Comparison of ENCODE assay signal across 11 cellular contexts in the genomic region with DNA sequence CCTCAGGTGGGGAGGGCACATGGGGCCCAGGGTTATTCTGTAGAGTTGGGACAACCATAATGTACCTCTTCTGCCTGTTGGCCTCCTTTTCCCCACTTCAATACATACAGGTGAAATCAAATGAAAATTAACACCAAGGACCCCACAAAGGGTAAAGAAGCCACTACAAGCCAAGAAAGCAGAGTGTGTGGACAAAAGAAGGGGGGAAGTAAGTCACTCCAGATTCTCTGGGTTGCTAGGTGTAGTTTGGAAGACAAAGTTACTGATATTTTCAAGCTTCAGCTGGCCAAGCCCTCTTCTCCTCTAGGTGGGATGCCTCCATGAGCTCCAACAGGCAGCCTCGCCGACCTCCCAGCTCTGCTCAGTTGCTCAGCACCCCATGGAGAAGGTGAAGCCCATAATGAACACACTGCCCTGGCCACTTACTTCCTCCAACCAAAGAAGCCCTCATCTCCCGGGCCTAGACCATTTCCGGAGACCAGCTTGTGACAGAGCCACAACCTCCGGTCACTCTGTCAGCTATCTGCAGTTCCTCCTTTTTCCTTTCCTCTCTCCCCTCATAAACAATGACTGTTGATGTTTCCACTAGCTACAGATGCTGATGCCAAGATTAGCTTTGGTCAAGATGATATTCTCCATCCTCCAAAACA.
DNase-seq lines count a peak whose midpoint lies in the region; ATAC-seq and TF ChIP-seq lines count a peak whose summit lies in the region.
"Had no signal": no experiment of that assay in that cellular context is flagged by ENCODE, and none has a peak within 500 bp of the region (broad histone marks: within the 10 kb centered on the region; RNA-seq: fewer than 3 reads in every experiment).

No MANE protein-coding gene starts in this region.

- 77 to 81% methylated on average over 5 of the region's 5 CpGs for WGBS in esophagus squamous epithelium, 2 donors

- H3K4me1 ChIP-seq in esophagus squamous epithelium (peaks cover 45 to 84% (median 48%) of the 10 kb centered on the region in 3 donors), neutrophil (ENCODE audit: control insufficient read depth in 1 of 2, insufficient read depth in 1 of 2, low read depth in 1 of 2, low read length in 1 of 2) (peaks cover 82 to 93% of the 10 kb centered on the region in 2 experiments), MM.1S (ENCODE audit: low read length) (no peaks in the 10 kb centered on the region)

- DNase-seq in Ammon's horn (ENCODE audit: low spot score) = peak; percentile 70
- DNase-seq in T-helper 17 cell = no peak
- DNase-seq in esophagus squamous epithelium (lab: John Stamatoyannopoulos, UW) = no peak
- no peak for DNase-seq in MM.1S
- DNase-seq in NCI-H2107 (lab: John Stamatoyannopoulos, UW) = no peak
- DNase-seq: NCI-H510A, T-helper 9 cell had no signal

- no peaks in the 10 kb centered on the region for H3K27me3 ChIP-seq in esophagus squamous epithelium
- H3K27me3 ChIP-seq in neutrophil = no peaks in the 10 kb centered on the region
- no peaks in the 10 kb centered on the region for H3K27me3 ChIP-seq in MM.1S (replicated peaks; ENCODE audit: insufficient read depth, low read length)

- H3K9me3 ChIP-seq in T-helper 17 cell (ENCODE audit: control insufficient read depth, low read length, poor library complexity, severe bottlenecking) = no peaks in the 10 kb centered on the region
- no peaks in the 10 kb centered on the region for H3K9me3 ChIP-seq in esophagus squamous epithelium
- H3K9me3 ChIP-seq in neutrophil = no peaks in the 10 kb centered on the region
- no peaks in the 10 kb centered on the region for H3K9me3 ChIP-seq in MM.1S (replicated peaks; ENCODE audit: insufficient read depth, low read length)

- peak overlapping the region; percentile 87 to 91 (median 90) for H3K27ac ChIP-seq in esophagus squamous epithelium
- H3K27ac ChIP-seq in neutrophil = peak overlapping the region; percentile 99
- H3K27ac ChIP-seq in MM.1S (ENCODE audit: low read length) = no peak overlapping the region

- H3K27me3 Mint-ChIP-seq in T-helper 17 cell = no peaks in the 10 kb centered on the region

- ATAC-seq in T-helper 17 cell = peak; percentile 36
- no peak for ATAC-seq in GM18867 (IDR thresholded peaks at IDR 0.05; ENCODE audit: unreplicated experiment)
- ATAC-seq in HG03039 (IDR thresholded peaks at IDR 0.05; ENCODE audit: unreplicated experiment) = no peak
- ATAC-seq: GM12878 had no signal

- peaks cover 2% of the 10 kb centered on the region for H3K36me3 Mint-ChIP-seq in T-helper 17 cell (ENCODE audit: low read depth)

- peak overlapping the region; percentile 74 for H3K27ac Mint-ChIP-seq in T-helper 17 cell

- intact Hi-C loops in esophagus squamous epithelium (cut with DNase I) = no loop called here

- no peaks in the 10 kb centered on the region for H3K9me2 ChIP-seq in MM.1S (replicated peaks; ENCODE audit: insufficient read depth, low read length)

- H3F3A ChIP-seq in MM.1S (ENCODE audit: insufficient read depth, low read length) = no peaks in the 10 kb centered on the region

- H3K4me2 ChIP-seq in MM.1S (ENCODE audit: low read depth, low read length) = no peak overlapping the region

- H2AFZ ChIP-seq in MM.1S (ENCODE audit: low read length) = no peak overlapping the region

- H4K20me1 ChIP-seq in MM.1S (ENCODE audit: insufficient read depth, low read length) = no peaks in the 10 kb centered on the region

- TF ChIP-seq CTCF in esophagus squamous epithelium (IDR thresholded peaks at IDR 0.05) (no peak), neutrophil (IDR thresholded peaks at IDR 0.05) (peak; percentile 58), MM.1S (IDR thresholded peaks at IDR 0.05; ENCODE audit: low read length) (no peak)

- H3K4me3 Mint-ChIP-seq in T-helper 17 cell = no peak overlapping the region

- H3K4me3 ChIP-seq in esophagus squamous epithelium (no peak overlapping the region), neutrophil (ENCODE audit: low read depth in 1 of 2, low read length in 1 of 2) (peak overlapping the region; percentile 50), MM.1S (ENCODE audit: low read length) (no peak overlapping the region)
- H3K4me3 ChIP-seq: GM12878 had no signal

- TF ChIP-seq POLR2A in esophagus squamous epithelium (IDR thresholded peaks at IDR 0.05) = no peak

- peaks cover 19% of the 10 kb centered on the region for H3K4me1 Mint-ChIP-seq in T-helper 17 cell

- no peak overlapping the region for H3K9ac ChIP-seq in MM.1S (ENCODE audit: low read length)

- H3K79me2 ChIP-seq in MM.1S (ENCODE audit: low read length) = no peaks in the 10 kb centered on the region

- H3K36me3 ChIP-seq in esophagus squamous epithelium (no peaks in the 10 kb centered on the region), neutrophil (no peaks in the 10 kb centered on the region), MM.1S (replicated peaks; ENCODE audit: insufficient read depth, low read length) (no peaks in the 10 kb centered on the region)

Comparison
In these comparisons a context has a peak if more than half of its experiments do, and no peak if none do; other contexts are left out.
1. H3K4me3 ChIP-seq: peak in neutrophil (2 of 2); none in esophagus squamous epithelium (0 of 4) and MM.1S (single experiment).